In genomic region chr10:58282615-58283014, GRCh38 we compare ENCODE assay signal across 9 cellular contexts. TPM values are rescaled to one million over a fixed set of nuclear protein-coding genes. Genes with fewer than 3 reads are reported as not detected.
DNase-seq lines count a peak whose midpoint lies in the region; ATAC-seq, FAIRE-seq and TF ChIP-seq lines count a peak whose summit lies in the region.
"Had no signal": no experiment of that assay in that cellular context is flagged by ENCODE, and none has a peak within 500 bp of the region (broad histone marks: within the 10 kb centered on the region; RNA-seq: fewer than 3 reads in every experiment).

No MANE protein-coding gene starts in this region.

- TF ChIP-seq POLR2A in heart left ventricle (IDR thresholded peaks at IDR 0.05) = no peak

- POLR2A ChIA-PET in WTC11 (lab: Charles Lee) = no interaction called here

- intact Hi-C loops in heart left ventricle (cut with DNase I) (no loop called here), cardiac septum (cut with DNase I) (no loop called here), natural killer cell (cut with micrococcal nuclease) (no loop called here)

- no peaks in the 10 kb centered on the region for H3K27me3 ChIP-seq in heart left ventricle
- no peaks in the 10 kb centered on the region for H3K27me3 ChIP-seq in H7 (ENCODE audit: control insufficient read depth, insufficient read depth, low read length)

- no peak for FAIRE-seq in HTR-8/SVneo (lab: Jason Lieb, UNC)

- H3K4me3 Mint-ChIP-seq in WTC11 (no peak overlapping the region), natural killer cell (no peak overlapping the region)

- ATAC-seq in heart left ventricle (peak in 3 of 4 donors; percentile 31 to 95 (median 69)), HG03066 (IDR thresholded peaks at IDR 0.05; ENCODE audit: low read depth, unreplicated experiment) (peak; percentile 98), WTC11 (no peak), natural killer cell (peak; percentile 18 to 48 (median 46))

- H3K27ac Mint-ChIP-seq in WTC11 = peak overlapping the region; percentile 28
- peak overlapping the region in 1 of 2 donors; percentile 30 for H3K27ac Mint-ChIP-seq in natural killer cell

- H3K4me1 Mint-ChIP-seq in WTC11 (no peaks in the 10 kb centered on the region), natural killer cell (peaks cover 7 to 12% of the 10 kb centered on the region in 2 donors)

- TF ChIP-seq CTCF in heart left ventricle (IDR thresholded peaks at IDR 0.05) = no peak
- TF ChIP-seq CTCF in WTC11 (IDR thresholded peaks at IDR 0.05) = no peak
- TF ChIP-seq CTCF in natural killer cell (IDR thresholded peaks at IDR 0.05) = no peak

- DNase-seq in heart left ventricle (no peak), cardiac septum (ENCODE audit: low spot score) (no peak), WTC11 (ENCODE audit: low spot score) (no peak), natural killer cell (no peak), HTR-8/SVneo (ENCODE audit: insufficient read length, low spot score) (no peak), DMS53 treated with DMSO at 0.1 percent for 48 hours (lab: John Stamatoyannopoulos, UW; ENCODE audit: unreplicated experiment) (no peak), H7 (no peak)

- 44 to 61% (median 53%) methylated on average over 3 of the region's 3 CpGs for WGBS in heart left ventricle, 4 donors

- no peaks in the 10 kb centered on the region; the same call in 1 of the 2 replicates for H3K9me3 Mint-ChIP-seq in WTC11
- no peaks in the 10 kb centered on the region for H3K9me3 Mint-ChIP-seq in natural killer cell

- H3K36me3 ChIP-seq in heart left ventricle (peaks cover 0 to 31% (median 18%) of the 10 kb centered on the region in 9 donors), H7 (replicated peaks; ENCODE audit: control insufficient read depth, insufficient read depth, low read length) (peaks cover 3% of the 10 kb centered on the region; the same call in 1 of the 2 replicates)

- peaks cover 15% of the 10 kb centered on the region for H3K36me3 Mint-ChIP-seq in WTC11
- no peaks in the 10 kb centered on the region for H3K36me3 Mint-ChIP-seq in natural killer cell

- no peaks in the 10 kb centered on the region for H3K27me3 Mint-ChIP-seq in WTC11 (ENCODE audit: low read depth)
- no peaks in the 10 kb centered on the region for H3K27me3 Mint-ChIP-seq in natural killer cell (ENCODE audit: low read depth in 2 of 2)

- peak overlapping the region in 5 of 12 donors; percentile 12 to 63 (median 43) for H3K27ac ChIP-seq in heart left ventricle
- H3K27ac ChIP-seq: C4-2B had no signal

- H3K4me3 ChIP-seq in heart left ventricle = no peak overlapping the region
- no peak overlapping the region for H3K4me3 ChIP-seq in H7 (ENCODE audit: insufficient read depth, low read depth, low read length)

- CTCF ChIA-PET in WTC11 (lab: Charles Lee) = no interaction called here

- H3K9me3 ChIP-seq in heart left ventricle = no peaks in the 10 kb centered on the region

- peaks cover 0 to 23% (median 0%) of the 10 kb centered on the region in 12 donors for H3K4me1 ChIP-seq in heart left ventricle

TF ChIP-seq in WTC11, 78 proteins besides CTCF, POLR2A, EP300 and RAD21:
- no peak for TF ChIP-seq ZNF532 (CRISPR knock-in tag; IDR thresholded peaks at IDR 0.05; ENCODE audit: borderline replicate concordance)
- TF ChIP-seq TEAD4 (CRISPR knock-in tag; IDR thresholded peaks at IDR 0.05) = no peak
TF ChIP-seq in WTC11: peak in this region for 0.

RNA-seq across cellular contexts. Expression of gene CISD1, which starts 13.7 kb away (rescaled TPM):
- total RNA-seq in heart left ventricle = 100 to 1,000 TPM in 8 of 9 donors, 10 to 100 TPM in 1; 73.9 to 179 (median 155) TPM
- 10 to 100 TPM; 75.6 to 91.2 TPM for polyA plus RNA-seq in heart left ventricle
- 149 TPM for total RNA-seq in cardiac septum
- total RNA-seq in WTC11 (2021) = 46.6 to 53.8 TPM (median 48.3 TPM) in 3 replicates
- total RNA-seq in natural killer cell = 10 to 100 TPM in 1 of 3 donors, 1 to 10 TPM in 2; 4.2 to 10.4 (median 5.3) TPM
- 71.7 and 74.0 TPM in 2 replicates for total RNA-seq in H7 (2014; rRNA removed; shearing (Covaris generic))

RNA-seq across cellular contexts. Expression of gene IPMK, which starts 14.9 kb away (rescaled TPM):
- total RNA-seq in heart left ventricle = 1 to 10 TPM; 1.7 to 4.2 (median 2.4) TPM
- 1 to 10 TPM in 1 of 2 donors, under 1 TPM in 1; 0.95 to 1.7 TPM for polyA plus RNA-seq in heart left ventricle
- 3.0 TPM for total RNA-seq in cardiac septum
- total RNA-seq in WTC11 (2021) = 9.7 to 10.9 TPM (median 9.9 TPM) in 3 replicates
- 1 to 10 TPM; 4.4 to 5.7 (median 4.6) TPM for total RNA-seq in natural killer cell
- 15.8 and 27.6 TPM in 2 replicates for total RNA-seq in H7 (2014; rRNA removed; shearing (Covaris generic))

RNA-seq across cellular contexts. Expression of gene UBE2D1, which starts 52.2 kb away (rescaled TPM):
- total RNA-seq in heart left ventricle = 10 to 100 TPM; 30.8 to 84.2 (median 51.1) TPM
- 10 to 100 TPM; 16.9 to 44.9 TPM for polyA plus RNA-seq in heart left ventricle
- total RNA-seq in cardiac septum = 34.7 TPM
- 23.7 to 24.6 TPM (median 23.8 TPM) in 3 replicates for total RNA-seq in WTC11 (2021)
- 10 to 100 TPM; 14.0 to 14.5 (median 14.4) TPM for total RNA-seq in natural killer cell
- total RNA-seq in H7 (2014; rRNA removed; shearing (Covaris generic)) = 31.6 and 33.7 TPM in 2 replicates
